8 cellular contexts compared by ENCODE assay signal in the genomic region with DNA sequence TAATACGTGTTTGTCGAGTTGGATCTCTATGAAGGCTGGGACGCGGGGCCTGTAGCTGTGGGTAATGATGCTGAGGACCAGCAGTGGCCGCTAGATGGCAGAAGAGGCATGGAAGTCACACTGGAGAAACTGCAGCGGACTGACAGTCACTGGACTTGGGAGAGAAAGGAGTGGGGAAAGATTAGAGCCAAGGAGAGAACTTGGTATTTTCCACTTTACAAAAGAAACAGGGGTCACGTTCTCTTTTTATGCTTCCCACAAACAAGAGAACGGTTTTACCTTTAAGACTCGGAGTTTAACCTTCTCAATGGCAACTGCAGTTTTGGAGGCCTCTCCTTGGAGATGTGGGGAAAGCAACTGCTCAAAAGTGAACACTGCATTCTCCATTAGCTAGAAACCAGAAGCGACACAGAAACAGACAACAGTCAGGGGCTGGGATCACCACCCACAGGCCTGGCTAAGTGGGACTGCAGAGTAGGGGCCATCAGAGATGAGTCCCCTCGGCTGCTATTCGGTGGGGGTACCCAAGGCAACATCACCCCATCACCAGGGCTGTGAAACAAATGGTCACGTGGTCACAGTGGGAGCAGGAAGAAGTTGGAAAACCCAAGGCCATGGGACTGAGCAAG. TPM values are rescaled to one million over a fixed set of nuclear protein-coding genes. Genes with fewer than 3 reads are reported as not detected.
DNase-seq lines count a peak whose midpoint lies in the region; ATAC-seq, FAIRE-seq and TF ChIP-seq lines count a peak whose summit lies in the region.

No MANE protein-coding gene starts in this region.

- H3K9me3 ChIP-seq in T-helper 17 cell (ENCODE audit: control insufficient read depth, low read length, poor library complexity, severe bottlenecking) (no peaks in the 10 kb centered on the region), right atrium auricular region (no peaks in the 10 kb centered on the region)

- H3K4me1 Mint-ChIP-seq in T-helper 17 cell: peaks cover 8% of the 10 kb centered on the region

- peak overlapping the region; percentile 33 to 51 for H3K27ac ChIP-seq in right atrium auricular region

- no peak for TF ChIP-seq POLR2A in GM12892 (IDR thresholded peaks at IDR 0.05; ENCODE audit: low read depth, low read length)

- H3K36me3 Mint-ChIP-seq in T-helper 17 cell (ENCODE audit: low read depth): peaks cover 10% of the 10 kb centered on the region

- no peaks in the 10 kb centered on the region for H3K27me3 Mint-ChIP-seq in T-helper 17 cell

- peaks cover 0 to under 1% of the 10 kb centered on the region in 2 donors for H3K4me1 ChIP-seq in right atrium auricular region

- peak overlapping the region; percentile 89 for H3K27ac Mint-ChIP-seq in T-helper 17 cell

- no peaks in the 10 kb centered on the region for H3K27me3 ChIP-seq in right atrium auricular region

- no peak overlapping the region for H3K4me3 Mint-ChIP-seq in T-helper 17 cell

- H3K36me3 ChIP-seq in right atrium auricular region: peaks cover 76% of the 10 kb centered on the region

- peak; percentile 80 for ATAC-seq in HG02840 (IDR thresholded peaks at IDR 0.05; ENCODE audit: low FRiP score, unreplicated experiment)
- peak; percentile 94 for ATAC-seq in T-helper 17 cell
- no peak for ATAC-seq in HG03565 (IDR thresholded peaks at IDR 0.05; ENCODE audit: unreplicated experiment)

- no peak overlapping the region for H3K4me3 ChIP-seq in right atrium auricular region

- DNase-seq in GM12892 (ENCODE audit: insufficient read length) (peak; percentile 50), NCI-H146 (lab: John Stamatoyannopoulos, UW) (peak; percentile 71), T-helper 17 cell (peak; percentile 66 to 81 (median 70)), amniotic stem cell (lab: John Stamatoyannopoulos, UW) (peak; percentile 80), right atrium auricular region (ENCODE audit: low spot score) (peak; percentile 92), renal cortical epithelial cell (ENCODE audit: low read depth) (peak; percentile 70)

- FAIRE-seq in GM12892 (lab: Jason Lieb, UNC): peak; percentile 93

- TF ChIP-seq CTCF in right atrium auricular region (IDR thresholded peaks at IDR 0.05): peak; percentile 63 to 89

RNA-seq across cellular contexts. Expression of gene EDEM3, which starts 51.1 kb away (rescaled TPM):
- 6.8 TPM for polyA plus RNA-seq in GM12892 (2012; ENCODE audit: missing spikeins)
- total RNA-seq in T-helper 17 cell: 10 to 100 TPM; 25.8 to 40.4 TPM
- total RNA-seq in right atrium auricular region: 10 to 100 TPM; 18.1 to 30.0 TPM
- 43.2 and 76.7 TPM in 2 replicates for total RNA-seq in renal cortical epithelial cell
